Comparison of ENCODE assay signal across 11 cellular contexts in genomic region chr16:11636172-11636721, GRCh38. TPM values are rescaled to one million over a fixed set of nuclear protein-coding genes. Genes with fewer than 3 reads are reported as not detected.
A peak's percentile ranks its signal among the peaks of the same experiment; 100 is the strongest.
DNase-seq lines count a peak whose midpoint lies in the region; ATAC-seq and TF ChIP-seq lines count a peak whose summit lies in the region.
"Had no signal": no experiment of that assay in that cellular context is flagged by ENCODE, and none has a peak within 500 bp of the region (broad histone marks: within the 10 kb centered on the region; RNA-seq: fewer than 3 reads in every experiment).

No MANE protein-coding gene starts in this region.

- H3K4me3 ChIP-seq in hepatocyte (no peak overlapping the region), aorta (ENCODE audit: low read length in 2 of 2) (no peak overlapping the region)

- no peaks in the 10 kb centered on the region for H3K79me2 ChIP-seq in hepatocyte

- no peaks in the 10 kb centered on the region for H3K36me3 Mint-ChIP-seq in progenitor cell of endocrine pancreas (ENCODE audit: insufficient read depth)

- H3K27ac Mint-ChIP-seq in progenitor cell of endocrine pancreas = peak overlapping the region; percentile 93

- H3K4me1 Mint-ChIP-seq in progenitor cell of endocrine pancreas (ENCODE audit: low read depth) = peaks cover 20% of the 10 kb centered on the region

- no peaks in the 10 kb centered on the region for H4K20me1 ChIP-seq in hepatocyte (ENCODE audit: insufficient read depth, poor library complexity, severe bottlenecking)

- no peaks in the 10 kb centered on the region for H3K9me2 ChIP-seq in hepatocyte (replicated peaks; ENCODE audit: insufficient read depth)

- WGBS in hepatocyte (ENCODE audit: low lambda C conversion rate, missing lambda C conversion rate) = 19% methylated on average over 14 of the region's 14 CpGs
- 70% methylated on average over 14 of the region's 14 CpGs for WGBS in aorta, 2 donors

- H3K27ac ChIP-seq in hepatocyte (peak overlapping the region; percentile 75), aorta (ENCODE audit: low read depth in 1 of 2, low read length in 2 of 2) (no peak overlapping the region)

- H3K27me3 ChIP-seq in hepatocyte (no peaks in the 10 kb centered on the region), aorta (ENCODE audit: control insufficient read depth in 1 of 2, insufficient read depth in 2 of 2, low read length in 1 of 2) (no peaks in the 10 kb centered on the region)

- H3K36me3 ChIP-seq in hepatocyte (replicated peaks; ENCODE audit: insufficient read depth, low read depth) = no peaks in the 10 kb centered on the region
- H3K36me3 ChIP-seq in aorta (ENCODE audit: control insufficient read depth in 1 of 2, insufficient read depth in 2 of 2, low read length in 1 of 2) = no peaks in the 10 kb centered on the region

- intact Hi-C loops in aorta (cut with DNase I) = no loop called here

- peak overlapping the region; percentile 67 for H3K4me2 ChIP-seq in hepatocyte

- DNase-seq in HPDE6-E6E7 (ENCODE audit: extremely low spot score) (peak; percentile 31), NCI-H510A treated with DMSO at 0.1 percent for 48 hours (lab: John Stamatoyannopoulos, UW) (peak; percentile 94), hepatocyte (ENCODE audit: low spot score) (peak; percentile 83), progenitor cell of endocrine pancreas (ENCODE audit: low spot score, unreplicated experiment) (peak; percentile 52), HUDEP-2 (lab: John Stamatoyannopoulos, UW; ENCODE audit: unreplicated experiment in 76 of 76) (no peak), aorta (no peak)
- DNase-seq: activated CD8-positive, alpha-beta memory T cell treated with anti-CD3 and anti-CD28 coated beads for 24 hours; Kasumi-1 had no signal

- H3K4me3 Mint-ChIP-seq in progenitor cell of endocrine pancreas (ENCODE audit: low read depth) = peak overlapping the region; percentile 61
- H3K4me3 Mint-ChIP-seq: neural crest cell had no signal

- ATAC-seq in GM18868 (IDR thresholded peaks at IDR 0.05; ENCODE audit: unreplicated experiment) (no peak), HG03196 (IDR thresholded peaks at IDR 0.05; ENCODE audit: unreplicated experiment) (no peak), aorta (ENCODE audit: low FRiP score) (no peak)

- H3K4me1 ChIP-seq in hepatocyte (ENCODE audit: insufficient read depth) (peaks cover 28% of the 10 kb centered on the region), aorta (ENCODE audit: control insufficient read depth in 1 of 2, insufficient read depth in 2 of 2, low read length in 2 of 2) (no peaks in the 10 kb centered on the region)

- H3K27me3 Mint-ChIP-seq in progenitor cell of endocrine pancreas = peaks cover 3% of the 10 kb centered on the region

- H3K9me3 Mint-ChIP-seq in progenitor cell of endocrine pancreas (ENCODE audit: low read depth) = no peaks in the 10 kb centered on the region
- H3K9me3 Mint-ChIP-seq: neural crest cell had no signal

- H2AFZ ChIP-seq in hepatocyte = no peak overlapping the region

- H3K9me3 ChIP-seq in hepatocyte (ENCODE audit: low read depth) = no peaks in the 10 kb centered on the region
- no peaks in the 10 kb centered on the region for H3K9me3 ChIP-seq in aorta (ENCODE audit: control insufficient read depth, low read length)

- TF ChIP-seq CTCF in hepatocyte (IDR thresholded peaks at IDR 0.05; ENCODE audit: poor library complexity) (no peak), progenitor cell of endocrine pancreas (IDR thresholded peaks at IDR 0.05; ENCODE audit: unreplicated experiment) (no peak)

RNA-seq across cellular contexts. Expression of gene SNN, which starts 32.0 kb away (rescaled TPM):
- total RNA-seq in hepatocyte (18.8 and 18.9 TPM in 2 replicates), progenitor cell of endocrine pancreas (80.6 and 80.9 TPM in 2 replicates), aorta (10 to 100 TPM; 15.1 to 15.9 TPM)
- polyA plus RNA-seq in hepatocyte (16.4 and 16.7 TPM in 2 replicates), aorta (10 to 100 TPM; 13.0 to 15.5 TPM)

RNA-seq across cellular contexts. Expression of gene LITAF, which starts 49.5 kb away (rescaled TPM):
- total RNA-seq in hepatocyte (65.6 and 78.9 TPM in 2 replicates), progenitor cell of endocrine pancreas (47.6 and 48.6 TPM in 2 replicates), aorta (100 to 1,000 TPM; 145 to 157 TPM)
- polyA plus RNA-seq in hepatocyte (119 and 134 TPM in 2 replicates), aorta (100 to 1,000 TPM in 1 of 2 donors, 10 to 100 TPM in 1; 83.1 to 137 TPM)

Comparison
In these comparisons a context has a peak if more than half of its experiments do, and no peak if none do; other contexts are left out.
1. DNase-seq: peak in HPDE6-E6E7 (single experiment), NCI-H510A treated with DMSO at 0.1 percent for 48 hours (single experiment), hepatocyte (single experiment) and progenitor cell of endocrine pancreas (single experiment); none in HUDEP-2 (0 of 76) and aorta (0 of 2).